23 cellular contexts compared by ENCODE assay signal in genomic region chrX:144616317-144616716, GRCh38.
"Had no signal": no experiment of that assay in that cellular context is flagged by ENCODE, and none has a peak within 500 bp of the region (broad histone marks: within the 10 kb centered on the region; RNA-seq: fewer than 3 reads in every experiment).

No MANE protein-coding gene starts in this region.

- DNase-seq: activated CD4-positive, alpha-beta T cell treated with anti-CD3 and anti-CD28 coated beads for 48 hours; activated CD4-positive, alpha-beta T cell treated with anti-CD3 and anti-CD28 coated beads, Interleukin-2, amount 50 U/mL, for 48 hours; activated CD8-positive, alpha-beta memory T cell treated with anti-CD3 and anti-CD28 coated beads for 24 hours; activated effector memory CD4-positive, alpha-beta T cell treated with Interleukin-2 at 50 U/mL for 16 hours; activated naive CD4-positive, alpha-beta T cell treated with Interleukin-2 at 50 U/mL for 16 hours; anterior cingulate cortex; brain microvascular endothelial cell; effector CD8-positive, alpha-beta T cell; erythroblast; head of caudate nucleus; hypothalamus; kidney glomerular epithelial cell; left lung; lower lobe of right lung; mucosa of descending colon; right cardiac atrium; stimulated activated naive CD4-positive, alpha-beta T cell treated with Interleukin-2 at 50 U/mL for 16 hours; SW 1271; T-helper 9 cell had no signal

- H3K36me3 ChIP-seq: brain microvascular endothelial cell, left lung, lower lobe of right lung, tibial nerve had no signal

- H3K4me3 ChIP-seq: left lung, lower lobe of right lung, mucosa of descending colon, tibial nerve had no signal

- H3K4me1 ChIP-seq: left lung, lower lobe of right lung, tibial nerve had no signal

- H3K27ac ChIP-seq: brain microvascular endothelial cell, left lung, lower lobe of right lung, tibial nerve, VCaP had no signal

- H3K9me3 ChIP-seq: left lung, lower lobe of right lung, mucosa of descending colon, tibial nerve had no signal

- H3K27me3 ChIP-seq: brain microvascular endothelial cell, left lung, tibial nerve had no signal

- ATAC-seq: activated CD4-positive, CD25-positive, alpha-beta regulatory T cell treated with anti-CD3 and anti-CD28 coated beads, Interleukin-2, amount 50 U/mL, for 24 hours; left lung; lower lobe of right lung; mucosa of descending colon; natural killer cell treated with Interleukin-12 subunit alpha and Interleukin-12 subunit beta and Interleukin-15 and Interleukin-18, amount 100 ng/mL, for 72 hours; right cardiac atrium had no signal
